Comparison of ENCODE assay signal across 31 cellular contexts in genomic region chr5:122050959-122051358, GRCh38. TPM values are rescaled to one million over a fixed set of nuclear protein-coding genes. Genes with fewer than 3 reads are reported as not detected.
"Had no signal": no experiment of that assay in that cellular context is flagged by ENCODE, and none has a peak within 500 bp of the region (broad histone marks: within the 10 kb centered on the region; RNA-seq: fewer than 3 reads in every experiment).

No MANE protein-coding gene starts in this region.

- FAIRE-seq: urothelium cell line had no signal

- H3K4me2 ChIP-seq: neural progenitor cell, smooth muscle cell had no signal

- H3K27ac ChIP-seq: neural progenitor cell, ovary, parathyroid adenoma, psoas muscle, skin epidermis, spleen, stomach, thoracic aorta, thyroid gland, tibial nerve, upper lobe of left lung, vagina had no signal

- H3K9me3 ChIP-seq: ovary, psoas muscle, thoracic aorta, thyroid gland, upper lobe of left lung, vagina had no signal

- H3K36me3 ChIP-seq: neural progenitor cell, ovary, spleen, stomach, thoracic aorta, thyroid gland, upper lobe of left lung, vagina had no signal

- H3K4me3 Mint-ChIP-seq: naive thymus-derived CD8-positive, alpha-beta T cell; natural killer cell treated with Interleukin-12 subunit alpha and Interleukin-12 subunit beta and Interleukin-15 and Interleukin-18, amount 100 ng/mL, for 72 hours; nephron progenitor cell; neural progenitor cell; stimulated activated effector memory CD8-positive, alpha-beta T cell treated with anti-CD3 and anti-CD28 coated beads, Interleukin-12 subunit alpha, Interleukin-12 subunit beta, amount 100 ng/mL, for 72 hours; stimulated activated naive B cell treated with anti-CD40 and anti-IgM and Interleukin-4, amounts not matched to agents 10 μg/mL and 1 μg/mL and 100 μg/mL, for 72 hours; stimulated activated naive CD8-positive, alpha-beta T cell treated with anti-CD3 and anti-CD28 coated beads, Interleukin-15, Interleukin-2, amounts not matched to agents 100 ng/mL and 50 ng/mL, for 24 hours had no signal

- H3K9ac ChIP-seq: neural progenitor cell, parathyroid adenoma had no signal

- ATAC-seq: naive thymus-derived CD8-positive, alpha-beta T cell; natural killer cell treated with Interleukin-12 subunit alpha and Interleukin-12 subunit beta and Interleukin-15 and Interleukin-18, amount 100 ng/mL, for 72 hours; psoas muscle; right cardiac atrium; sciatic nerve; stimulated activated effector memory CD8-positive, alpha-beta T cell treated with anti-CD3 and anti-CD28 coated beads, Interleukin-12 subunit alpha, Interleukin-12 subunit beta, amount 100 ng/mL, for 72 hours; stimulated activated naive B cell treated with anti-CD40 and anti-IgM and Interleukin-4, amounts not matched to agents 10 μg/mL and 1 μg/mL and 100 μg/mL, for 72 hours had no signal

- H2AFZ ChIP-seq: neural progenitor cell, parathyroid adenoma had no signal

- H3K27me3 Mint-ChIP-seq: natural killer cell treated with Interleukin-12 subunit alpha and Interleukin-12 subunit beta and Interleukin-15 and Interleukin-18, amount 100 ng/mL, for 72 hours; progenitor cell of endocrine pancreas; stimulated activated naive B cell treated with anti-CD40 and anti-IgM and Interleukin-4, amounts not matched to agents 10 μg/mL and 1 μg/mL and 100 μg/mL, for 72 hours; stimulated activated naive CD8-positive, alpha-beta T cell treated with anti-CD3 and anti-CD28 coated beads, Interleukin-15, Interleukin-2, amounts not matched to agents 100 ng/mL and 50 ng/mL, for 24 hours had no signal

- H3K4me3 ChIP-seq: neural progenitor cell, ovary, psoas muscle, skin epidermis, smooth muscle cell, spleen, stomach, thoracic aorta, thyroid gland, tibial nerve, upper lobe of left lung, vagina had no signal

- H3K79me2 ChIP-seq: parathyroid adenoma had no signal

- H3K4me1 Mint-ChIP-seq: nephron progenitor cell, neural progenitor cell had no signal

- H3K36me3 Mint-ChIP-seq: stimulated activated effector memory CD8-positive, alpha-beta T cell treated with anti-CD3 and anti-CD28 coated beads, Interleukin-12 subunit alpha, Interleukin-12 subunit beta, amount 100 ng/mL, for 72 hours had no signal

- H3K4me1 ChIP-seq: neural progenitor cell, parathyroid adenoma, psoas muscle, spleen, stomach, tibial nerve, upper lobe of left lung, vagina had no signal

- DNase-seq: naive thymus-derived CD8-positive, alpha-beta T cell; nephron progenitor cell; occipital lobe; ovary; posterior cingulate gyrus; psoas muscle; right cardiac atrium; spleen; stimulated activated CD4-positive, alpha-beta T cell treated with anti-CD3 and anti-CD28 coated beads, Interleukin-12 subunit alpha, Interleukin-12 subunit beta, amount 100 ng/mL, for 4 hours; stimulated activated CD4-positive, alpha-beta T cell treated with anti-CD3 and anti-CD28 coated beads, Interleukin-2, amount 100 ng/mL, for 24 hours; stimulated activated CD4-positive, alpha-beta T cell treated with anti-CD3 and anti-CD28 coated beads, Interleukin-2, amount 100 ng/mL, for 48 hours; stimulated activated CD4-positive, alpha-beta T cell treated with anti-CD3 and anti-CD28 coated beads, Interleukin-4, amount 100 ng/mL, for 24 hours; stimulated activated naive B cell treated with anti-CD40 and anti-IgM and Interleukin-4, amounts not matched to agents 10 μg/mL and 1 μg/mL and 100 μg/mL, for 72 hours; stimulated activated naive CD4-positive, alpha-beta T cell treated with Interleukin-2 at 50 U/mL for 16 hours; stomach; thyroid gland; trophoblast cell; upper lobe of left lung had no signal

- H3K27ac Mint-ChIP-seq: naive thymus-derived CD8-positive, alpha-beta T cell; natural killer cell treated with Interleukin-12 subunit alpha and Interleukin-12 subunit beta and Interleukin-15 and Interleukin-18, amount 100 ng/mL, for 72 hours; nephron progenitor cell; neural progenitor cell; progenitor cell of endocrine pancreas; stimulated activated effector memory CD8-positive, alpha-beta T cell treated with anti-CD3 and anti-CD28 coated beads, Interleukin-12 subunit alpha, Interleukin-12 subunit beta, amount 100 ng/mL, for 72 hours; stimulated activated naive B cell treated with anti-CD40 and anti-IgM and Interleukin-4, amounts not matched to agents 10 μg/mL and 1 μg/mL and 100 μg/mL, for 72 hours; stimulated activated naive CD8-positive, alpha-beta T cell treated with anti-CD3 and anti-CD28 coated beads, Interleukin-15, Interleukin-2, amounts not matched to agents 100 ng/mL and 50 ng/mL, for 24 hours had no signal

- H3K27me3 ChIP-seq: neural progenitor cell, ovary, spleen, stomach, thyroid gland, tibial nerve, upper lobe of left lung, vagina had no signal

- H3K9me3 Mint-ChIP-seq: stimulated activated effector memory CD8-positive, alpha-beta T cell treated with anti-CD3 and anti-CD28 coated beads, Interleukin-12 subunit alpha, Interleukin-12 subunit beta, amount 100 ng/mL, for 72 hours; stimulated activated naive CD8-positive, alpha-beta T cell treated with anti-CD3 and anti-CD28 coated beads, Interleukin-15, Interleukin-2, amounts not matched to agents 100 ng/mL and 50 ng/mL, for 24 hours had no signal

RNA-seq across cellular contexts. Expression of gene LOX, which starts 27.1 kb away (rescaled TPM):
- total RNA-seq: naive thymus-derived CD8-positive, alpha-beta T cell; natural killer cell treated with Interleukin-12 subunit alpha and Interleukin-12 subunit beta and Interleukin-15 and Interleukin-18, amount 100 ng/mL, for 72 hours had no signal
- polyA plus RNA-seq: naive thymus-derived CD8-positive, alpha-beta T cell had no signal
